8 cellular contexts compared by ENCODE assay signal in the genomic region with DNA sequence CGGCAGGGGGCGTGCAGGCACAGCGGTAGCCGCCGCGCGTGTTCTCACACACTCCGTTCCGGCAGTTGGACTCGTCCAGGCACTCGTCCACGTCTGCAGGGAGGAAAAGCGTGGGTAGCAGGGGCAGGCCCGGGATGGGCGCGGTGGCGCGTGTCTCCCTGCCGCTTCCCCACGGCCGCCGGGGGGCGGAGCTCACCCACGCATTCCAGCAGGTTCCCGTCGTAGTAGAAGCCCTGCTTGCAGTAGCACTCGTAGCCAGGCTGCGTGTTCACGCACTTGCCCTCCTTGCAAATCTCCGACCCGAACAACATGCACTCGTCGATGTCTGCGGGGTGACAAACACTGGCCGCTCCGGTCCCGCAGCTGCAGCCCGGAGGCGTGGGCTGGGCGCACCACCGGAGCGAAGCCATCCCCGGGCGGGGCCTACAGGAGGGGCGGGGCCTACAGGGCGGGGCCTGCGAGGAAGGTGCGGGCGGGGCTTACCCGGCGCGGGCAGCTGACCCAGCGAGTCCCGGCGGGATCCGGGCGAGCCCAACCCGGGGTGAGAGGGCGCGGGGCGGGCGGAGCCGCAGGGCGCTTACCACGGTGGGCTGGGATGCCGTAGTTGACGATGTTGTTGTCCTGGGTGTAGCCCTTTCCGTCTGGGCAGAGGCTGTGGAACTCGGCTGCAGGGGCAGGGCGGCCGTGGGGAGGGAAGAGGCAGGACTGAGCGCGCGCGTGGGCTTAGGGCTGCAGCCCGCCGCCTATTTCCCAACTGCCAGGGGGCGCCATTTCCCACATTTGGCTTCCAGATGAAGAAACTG.
DNase-seq lines count a peak whose midpoint lies in the region; ATAC-seq and TF ChIP-seq lines count a peak whose summit lies in the region.

No MANE protein-coding gene starts in this region.

- ATAC-seq in GM18498 (IDR thresholded peaks at IDR 0.05; ENCODE audit: unreplicated experiment), result peak; percentile 76
- ATAC-seq in HG02938 (IDR thresholded peaks at IDR 0.05; ENCODE audit: unreplicated experiment), result peak; percentile 61

- no peaks in the 10 kb centered on the region for H3K27me3 ChIP-seq in layer of hippocampus (ENCODE audit: control insufficient read depth, insufficient read depth, low read length)

- H3K27ac ChIP-seq in 22Rv1 (peak overlapping the region; percentile 97), layer of hippocampus (ENCODE audit: low read depth, low read length) (peak overlapping the region; percentile 98)

- DNase-seq in NCI-H2171 (lab: John Stamatoyannopoulos, UW) (peak; percentile 39), cerebellar nuclear complex (lab: John Stamatoyannopoulos, UW) (peak; percentile 49 to 82)
- DNase-seq in activated CD4-positive, alpha-beta T cell treated with anti-CD3 and anti-CD28 coated beads for 1 hour, result peak; percentile 77
- DNase-seq in stimulated activated CD4-positive, alpha-beta T cell treated with anti-CD3 and anti-CD28 coated beads, Interleukin-1b, Interleukin-23, amount 100 ng/mL, for 4 hours (ENCODE audit: low read depth in 2 of 2), result peak; percentile 77 to 83

- TF ChIP-seq CTCF in 22Rv1 (IDR thresholded peaks at IDR 0.05), result peak; percentile 81

Comparison
In these comparisons a context has a peak if more than half of its experiments do, and no peak if none do; other contexts are left out.
1. Peak in every context shown above with its lines: DNase-seq, ATAC-seq and H3K27ac ChIP-seq.